ENCODE assay signal across 8 cellular contexts in genomic region chr2:11743846-11744553, GRCh38. TPM values are rescaled to one million over a fixed set of nuclear protein-coding genes. Genes with fewer than 3 reads are reported as not detected.
A peak's percentile ranks its signal among the peaks of the same experiment; 100 is the strongest.
DNase-seq lines count a peak whose midpoint lies in the region; ATAC-seq lines count a peak whose summit lies in the region.

No MANE protein-coding gene starts in this region.

- peak overlapping the region; percentile 60 for H3K27ac ChIP-seq in BLaER1

- peak; percentile 89 for DNase-seq in NCI-H510A treated with DMSO at 0.1 percent for 48 hours (lab: John Stamatoyannopoulos, UW)
- peak; percentile 51 for DNase-seq in activated CD4-positive, alpha-beta T cell treated with anti-CD3 and anti-CD28 coated beads for 1 hour
- DNase-seq in cerebellum (ENCODE audit: low spot score), result peak; percentile 94
- DNase-seq in left colon, result peak; percentile 92 to 98
- peak; percentile 57 for DNase-seq in stimulated activated CD4-positive, alpha-beta T cell treated with anti-CD3 and anti-CD28 coated beads, Interleukin-1b, Interleukin-23, amount 100 ng/mL, for 4 hours (ENCODE audit: low read depth in 2 of 2)

- intact Hi-C loops in left colon (cut with DNase I, micrococcal nuclease), result no loop called here

- no peak overlapping the region for H3K4me3 ChIP-seq in BLaER1

- H3K9ac ChIP-seq in BLaER1, result no peak overlapping the region

- no peaks in the 10 kb centered on the region for H3K27me3 ChIP-seq in BLaER1

- no peaks in the 10 kb centered on the region for H3K9me3 ChIP-seq in BLaER1

- no peaks in the 10 kb centered on the region for H3K36me3 ChIP-seq in BLaER1

- peak overlapping the region; percentile 83 for H3K4me2 ChIP-seq in BLaER1

- peaks cover 57% of the 10 kb centered on the region for H3K4me1 ChIP-seq in BLaER1

- ATAC-seq in GM19351 (IDR thresholded peaks at IDR 0.05; ENCODE audit: unreplicated experiment), result peak; percentile 45
- peak; percentile 40 for ATAC-seq in HG03457 (IDR thresholded peaks at IDR 0.05; ENCODE audit: unreplicated experiment)
- ATAC-seq in left colon, result peak; percentile 86

- H4K20me1 ChIP-seq in BLaER1, result peaks cover 22% of the 10 kb centered on the region

RNA-seq across cellular contexts. Expression of gene LPIN1, which starts 2.4 kb away (rescaled TPM):
- total RNA-seq in cerebellum, result 45.2 TPM
- 10 to 100 TPM; 24.4 to 34.9 TPM for total RNA-seq in left colon
